ENCODE assay signal across 1 cellular context in genomic region chr18:59867337-59868104, GRCh38.
TF ChIP-seq lines count a peak whose summit lies in the region.

No MANE protein-coding gene starts in this region.

TF ChIP-seq in H1, 55 proteins besides CTCF, POLR2A, EP300 and RAD21:
- TF ChIP-seq CEBPB (IDR thresholded peaks at IDR 0.05; ENCODE audit: low read depth, low read length) (peak; percentile 98), RBBP5 (IDR thresholded peaks at IDR 0.05; ENCODE audit: borderline replicate concordance, low read depth, low read length) (no peak), CBX5 (IDR thresholded peaks at IDR 0.05; ENCODE audit: low read depth, low read length) (no peak), POLR2AphosphoS5 (IDR thresholded peaks at IDR 0.05; ENCODE audit: low read depth, low read length) (no peak), BACH1 (IDR thresholded peaks at IDR 0.05; ENCODE audit: low read length) (no peak)
